Comparison of ENCODE assay signal across 26 cellular contexts in the genomic region with DNA sequence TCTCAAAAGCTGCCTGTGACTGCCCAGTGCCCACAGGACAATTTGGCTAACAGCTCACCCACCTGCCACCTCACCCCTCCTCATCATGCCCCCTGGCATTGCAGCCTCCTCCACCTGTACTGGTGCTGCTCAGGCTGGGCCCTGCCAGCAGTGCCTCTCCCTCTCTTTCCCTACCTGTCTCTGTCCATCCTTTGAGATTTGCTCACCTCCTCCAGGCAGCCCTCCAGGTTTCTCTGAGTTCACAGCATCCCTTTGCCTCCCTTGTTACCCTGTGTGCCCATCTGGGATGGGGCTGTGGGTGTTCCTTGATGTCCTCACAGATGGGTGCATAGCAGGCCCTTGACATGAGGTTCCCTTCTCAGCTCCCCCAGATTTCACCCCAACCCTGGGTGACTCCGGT.
"Had no signal": no experiment of that assay in that cellular context is flagged by ENCODE, and none has a peak within 500 bp of the region (broad histone marks: within the 10 kb centered on the region; RNA-seq: fewer than 3 reads in every experiment).

No MANE protein-coding gene starts in this region.

- H3K27ac ChIP-seq: neutrophil, pancreas, prostate gland, right lobe of liver, sigmoid colon, stomach, thoracic aorta, thyroid gland, tibial nerve, upper lobe of left lung, vagina had no signal

- H3K27me3 ChIP-seq: right lobe of liver, sigmoid colon, thyroid gland, tibial nerve, upper lobe of left lung, vagina had no signal

- H3K4me3 Mint-ChIP-seq: naive thymus-derived CD8-positive, alpha-beta T cell; natural killer cell treated with Interleukin-12 subunit alpha and Interleukin-12 subunit beta and Interleukin-15 and Interleukin-18, amount 100 ng/mL, for 72 hours; nephron progenitor cell; neural crest cell; stimulated activated effector memory CD8-positive, alpha-beta T cell treated with anti-CD3 and anti-CD28 coated beads, Interleukin-12 subunit alpha, Interleukin-12 subunit beta, amount 100 ng/mL, for 72 hours; stimulated activated naive B cell treated with anti-CD40 and anti-IgM and Interleukin-4, amounts not matched to agents 10 μg/mL and 1 μg/mL and 100 μg/mL, for 72 hours; stimulated activated naive CD8-positive, alpha-beta T cell treated with anti-CD3 and anti-CD28 coated beads, Interleukin-15, Interleukin-2, amounts not matched to agents 100 ng/mL and 50 ng/mL, for 24 hours had no signal

- H3K36me3 ChIP-seq: neutrophil, pancreas, prostate gland, right lobe of liver, sigmoid colon, thoracic aorta, thyroid gland, upper lobe of left lung, vagina had no signal

- H3K4me1 Mint-ChIP-seq: stimulated activated effector memory CD8-positive, alpha-beta T cell treated with anti-CD3 and anti-CD28 coated beads, Interleukin-12 subunit alpha, Interleukin-12 subunit beta, amount 100 ng/mL, for 72 hours had no signal

- ATAC-seq: naive thymus-derived CD8-positive, alpha-beta T cell; natural killer cell treated with Interleukin-12 subunit alpha and Interleukin-12 subunit beta and Interleukin-15 and Interleukin-18, amount 100 ng/mL, for 72 hours; pancreas; right cardiac atrium; stimulated activated effector memory CD8-positive, alpha-beta T cell treated with anti-CD3 and anti-CD28 coated beads, Interleukin-12 subunit alpha, Interleukin-12 subunit beta, amount 100 ng/mL, for 72 hours; stimulated activated naive B cell treated with anti-CD40 and anti-IgM and Interleukin-4, amounts not matched to agents 10 μg/mL and 1 μg/mL and 100 μg/mL, for 72 hours had no signal

- H3K36me3 Mint-ChIP-seq: naive thymus-derived CD8-positive, alpha-beta T cell; natural killer cell treated with Interleukin-12 subunit alpha and Interleukin-12 subunit beta and Interleukin-15 and Interleukin-18, amount 100 ng/mL, for 72 hours; stimulated activated effector memory CD8-positive, alpha-beta T cell treated with anti-CD3 and anti-CD28 coated beads, Interleukin-12 subunit alpha, Interleukin-12 subunit beta, amount 100 ng/mL, for 72 hours; stimulated activated naive B cell treated with anti-CD40 and anti-IgM and Interleukin-4, amounts not matched to agents 10 μg/mL and 1 μg/mL and 100 μg/mL, for 72 hours had no signal

- DNase-seq: naive thymus-derived CD8-positive, alpha-beta T cell; nephron progenitor cell; nucleus accumbens; right lobe of liver; sigmoid colon; stimulated activated CD4-positive, alpha-beta T cell treated with anti-CD3 and anti-CD28 coated beads, Interleukin-15, amount 100 ng/mL, for 24 hours; stimulated activated CD4-positive, alpha-beta T cell treated with anti-CD3 and anti-CD28 coated beads, Interleukin-2, amount 100 ng/mL, for 24 hours; stimulated activated CD4-positive, alpha-beta T cell treated with anti-CD3 and anti-CD28 coated beads, Interleukin-2, amount 100 ng/mL, for 48 hours; stimulated activated CD4-positive, alpha-beta T cell treated with anti-CD3 and anti-CD28 coated beads, Interleukin-4, amount 100 ng/mL, for 24 hours; stimulated activated naive B cell treated with anti-CD40 and anti-IgM and Interleukin-4, amounts not matched to agents 10 μg/mL and 1 μg/mL and 100 μg/mL, for 72 hours; stimulated activated naive CD4-positive, alpha-beta T cell treated with Interleukin-2 at 50 U/mL for 16 hours; stomach; thyroid gland; trophoblast cell had no signal

- H3K4me1 ChIP-seq: pancreas, prostate gland, right lobe of liver, thyroid gland, vagina had no signal

- H3K9me3 ChIP-seq: neutrophil, pancreas, prostate gland, right lobe of liver, thoracic aorta, thyroid gland, vagina had no signal

- H3K4me3 ChIP-seq: pancreas, prostate gland, right lobe of liver, sigmoid colon, stomach, thoracic aorta, thyroid gland, tibial nerve, upper lobe of left lung, vagina had no signal

- H3K27ac Mint-ChIP-seq: natural killer cell treated with Interleukin-12 subunit alpha and Interleukin-12 subunit beta and Interleukin-15 and Interleukin-18, amount 100 ng/mL, for 72 hours; nephron progenitor cell; stimulated activated effector memory CD8-positive, alpha-beta T cell treated with anti-CD3 and anti-CD28 coated beads, Interleukin-12 subunit alpha, Interleukin-12 subunit beta, amount 100 ng/mL, for 72 hours; stimulated activated naive B cell treated with anti-CD40 and anti-IgM and Interleukin-4, amounts not matched to agents 10 μg/mL and 1 μg/mL and 100 μg/mL, for 72 hours; stimulated activated naive CD8-positive, alpha-beta T cell treated with anti-CD3 and anti-CD28 coated beads, Interleukin-15, Interleukin-2, amounts not matched to agents 100 ng/mL and 50 ng/mL, for 24 hours had no signal

- H3K9me3 Mint-ChIP-seq: natural killer cell treated with Interleukin-12 subunit alpha and Interleukin-12 subunit beta and Interleukin-15 and Interleukin-18, amount 100 ng/mL, for 72 hours; neural crest cell; stimulated activated effector memory CD8-positive, alpha-beta T cell treated with anti-CD3 and anti-CD28 coated beads, Interleukin-12 subunit alpha, Interleukin-12 subunit beta, amount 100 ng/mL, for 72 hours; stimulated activated naive CD8-positive, alpha-beta T cell treated with anti-CD3 and anti-CD28 coated beads, Interleukin-15, Interleukin-2, amounts not matched to agents 100 ng/mL and 50 ng/mL, for 24 hours had no signal
